Comparison of ENCODE assay signal across 1 cellular context in the genomic region with DNA sequence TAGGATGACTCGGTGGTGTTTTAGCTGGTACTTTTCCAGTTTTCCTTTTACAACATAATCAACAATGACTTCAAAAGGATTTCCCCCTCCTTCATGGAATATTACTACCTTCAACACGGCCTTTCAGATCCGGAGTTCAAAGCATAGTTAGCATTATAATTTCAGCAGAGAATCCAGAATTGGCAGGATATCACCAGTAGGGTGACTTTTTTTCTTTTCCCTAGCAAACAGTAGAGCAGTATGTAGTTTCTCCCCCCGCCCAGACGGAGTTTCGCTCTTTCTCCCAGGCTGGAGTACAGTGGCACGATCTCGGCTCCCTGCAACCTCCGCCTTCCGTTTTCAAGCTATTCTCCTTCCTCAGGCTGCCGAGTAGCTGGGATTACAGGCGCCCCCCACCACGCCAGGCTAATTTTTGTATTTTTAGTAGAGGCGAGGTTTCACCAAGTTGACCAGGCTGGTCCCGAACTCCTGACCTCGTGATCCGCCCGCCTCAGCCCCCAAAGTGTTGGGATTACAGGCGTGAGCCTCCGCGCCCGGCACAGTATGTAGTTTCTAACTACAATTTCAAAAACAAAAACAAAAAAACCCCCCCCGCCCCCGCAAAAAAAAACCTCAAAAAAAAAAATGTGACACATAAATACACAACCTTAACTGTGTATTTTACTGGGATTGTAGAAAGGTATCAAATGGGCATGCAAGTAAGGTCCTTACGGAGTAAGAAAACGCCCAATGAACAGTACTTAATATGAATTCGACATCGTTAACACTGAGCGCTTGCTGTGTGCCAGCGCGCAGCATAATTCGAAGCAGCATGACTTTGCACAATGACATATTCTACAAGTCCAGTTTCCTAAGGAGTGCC.
TF ChIP-seq lines count a peak whose summit lies in the region.

No MANE protein-coding gene starts in this region.

TF ChIP-seq in HepG2, 621 proteins besides CTCF, POLR2A, EP300 and RAD21 (continued from another document and continues in another):
- TF ChIP-seq ZBTB8A (CRISPR knock-in tag; IDR thresholded peaks at IDR 0.05; ENCODE audit: borderline replicate concordance, low read depth) = no peak; the same call in 1 of the 2 replicates
- TF ChIP-seq BCL6 (CRISPR knock-in tag; IDR thresholded peaks at IDR 0.05) = no peak
- TF ChIP-seq ZNF382 (CRISPR knock-in tag; IDR thresholded peaks at IDR 0.05; ENCODE audit: borderline replicate concordance) = no peak
- no peak; the same call in 1 of the 2 replicates for TF ChIP-seq HNF4A (CRISPR knock-in tag; IDR thresholded peaks at IDR 0.05)
- TF ChIP-seq ZNF75D (CRISPR knock-in tag; IDR thresholded peaks at IDR 0.05; ENCODE audit: borderline replicate concordance) = no peak
- peak; percentile 53; the same call in 1 of the 2 replicates for TF ChIP-seq PPARG (CRISPR knock-in tag; conservative IDR thresholded peaks at IDR 0.05)
- TF ChIP-seq ZSCAN25 (CRISPR knock-in tag; IDR thresholded peaks at IDR 0.05) = no peak
- TF ChIP-seq ZNF263 (CRISPR knock-in tag; IDR thresholded peaks at IDR 0.05) = no peak
- TF ChIP-seq ZNF354B (CRISPR knock-in tag; IDR thresholded peaks at IDR 0.05) = no peak
- TF ChIP-seq SCMH1 (CRISPR knock-in tag; IDR thresholded peaks at IDR 0.05; ENCODE audit: borderline replicate concordance) = no peak
- TF ChIP-seq ARNT2 (CRISPR knock-in tag; IDR thresholded peaks at IDR 0.05; ENCODE audit: low read depth) = no peak
- TF ChIP-seq, protein P1, sequence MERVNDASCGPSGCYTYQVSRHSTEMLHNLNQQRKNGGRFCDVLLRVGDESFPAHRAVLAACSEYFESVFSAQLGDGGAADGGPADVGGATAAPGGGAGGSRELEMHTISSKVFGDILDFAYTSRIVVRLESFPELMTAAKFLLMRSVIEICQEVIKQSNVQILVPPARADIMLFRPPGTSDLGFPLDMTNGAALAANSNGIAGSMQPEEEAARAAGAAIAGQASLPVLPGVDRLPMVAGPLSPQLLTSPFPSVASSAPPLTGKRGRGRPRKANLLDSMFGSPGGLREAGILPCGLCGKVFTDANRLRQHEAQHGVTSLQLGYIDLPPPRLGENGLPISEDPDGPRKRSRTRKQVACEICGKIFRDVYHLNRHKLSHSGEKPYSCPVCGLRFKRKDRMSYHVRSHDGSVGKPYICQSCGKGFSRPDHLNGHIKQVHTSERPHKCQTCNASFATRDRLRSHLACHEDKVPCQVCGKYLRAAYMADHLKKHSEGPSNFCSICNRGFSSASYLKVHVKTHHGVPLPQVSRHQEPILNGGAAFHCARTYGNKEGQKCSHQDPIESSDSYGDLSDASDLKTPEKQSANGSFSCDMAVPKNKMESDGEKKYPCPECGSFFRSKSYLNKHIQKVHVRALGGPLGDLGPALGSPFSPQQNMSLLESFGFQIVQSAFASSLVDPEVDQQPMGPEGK (CRISPR knock-in tag; IDR thresholded peaks at IDR 0.05) = peak; percentile 84
- 0 out of 2 replicates have a peak, but pooled peaks have one; percentile 35 for TF ChIP-seq MIER3 (CRISPR knock-in tag; IDR thresholded peaks at IDR 0.05; ENCODE audit: borderline replicate concordance)
- no peak for TF ChIP-seq ZNF335 (CRISPR knock-in tag; IDR thresholded peaks at IDR 0.05)
- TF ChIP-seq NRL (CRISPR knock-in tag; IDR thresholded peaks at IDR 0.05; ENCODE audit: borderline replicate concordance) = no peak
- TF ChIP-seq, protein P2, sequence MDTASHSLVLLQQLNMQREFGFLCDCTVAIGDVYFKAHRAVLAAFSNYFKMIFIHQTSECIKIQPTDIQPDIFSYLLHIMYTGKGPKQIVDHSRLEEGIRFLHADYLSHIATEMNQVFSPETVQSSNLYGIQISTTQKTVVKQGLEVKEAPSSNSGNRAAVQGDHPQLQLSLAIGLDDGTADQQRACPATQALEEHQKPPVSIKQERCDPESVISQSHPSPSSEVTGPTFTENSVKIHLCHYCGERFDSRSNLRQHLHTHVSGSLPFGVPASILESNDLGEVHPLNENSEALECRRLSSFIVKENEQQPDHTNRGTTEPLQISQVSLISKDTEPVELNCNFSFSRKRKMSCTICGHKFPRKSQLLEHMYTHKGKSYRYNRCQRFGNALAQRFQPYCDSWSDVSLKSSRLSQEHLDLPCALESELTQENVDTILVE (CRISPR knock-in tag; IDR thresholded peaks at IDR 0.05) = peak; percentile 73
- TF ChIP-seq, protein P3, sequence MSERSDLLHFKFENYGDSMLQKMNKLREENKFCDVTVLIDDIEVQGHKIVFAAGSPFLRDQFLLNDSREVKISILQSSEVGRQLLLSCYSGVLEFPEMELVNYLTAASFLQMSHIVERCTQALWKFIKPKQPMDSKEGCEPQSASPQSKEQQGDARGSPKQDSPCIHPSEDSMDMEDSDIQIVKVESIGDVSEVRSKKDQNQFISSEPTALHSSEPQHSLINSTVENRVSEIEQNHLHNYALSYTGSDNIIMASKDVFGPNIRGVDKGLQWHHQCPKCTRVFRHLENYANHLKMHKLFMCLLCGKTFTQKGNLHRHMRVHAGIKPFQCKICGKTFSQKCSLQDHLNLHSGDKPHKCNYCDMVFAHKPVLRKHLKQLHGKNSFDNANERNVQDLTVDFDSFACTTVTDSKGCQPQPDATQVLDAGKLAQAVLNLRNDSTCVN (CRISPR knock-in tag; IDR thresholded peaks at IDR 0.05; ENCODE audit: borderline replicate concordance) = no peak
- no peak for TF ChIP-seq GABPB1 (CRISPR knock-in tag; IDR thresholded peaks at IDR 0.05)
- TF ChIP-seq RBM39 (IDR thresholded peaks at IDR 0.05; ENCODE audit: low read depth, low read length, poor library complexity, severe bottlenecking) = no peak
- TF ChIP-seq ZFX (CRISPR knock-in tag; IDR thresholded peaks at IDR 0.05; ENCODE audit: low read depth) = 0 out of 2 replicates have a peak, but pooled peaks have one; percentile 4
- TF ChIP-seq, protein P4, sequence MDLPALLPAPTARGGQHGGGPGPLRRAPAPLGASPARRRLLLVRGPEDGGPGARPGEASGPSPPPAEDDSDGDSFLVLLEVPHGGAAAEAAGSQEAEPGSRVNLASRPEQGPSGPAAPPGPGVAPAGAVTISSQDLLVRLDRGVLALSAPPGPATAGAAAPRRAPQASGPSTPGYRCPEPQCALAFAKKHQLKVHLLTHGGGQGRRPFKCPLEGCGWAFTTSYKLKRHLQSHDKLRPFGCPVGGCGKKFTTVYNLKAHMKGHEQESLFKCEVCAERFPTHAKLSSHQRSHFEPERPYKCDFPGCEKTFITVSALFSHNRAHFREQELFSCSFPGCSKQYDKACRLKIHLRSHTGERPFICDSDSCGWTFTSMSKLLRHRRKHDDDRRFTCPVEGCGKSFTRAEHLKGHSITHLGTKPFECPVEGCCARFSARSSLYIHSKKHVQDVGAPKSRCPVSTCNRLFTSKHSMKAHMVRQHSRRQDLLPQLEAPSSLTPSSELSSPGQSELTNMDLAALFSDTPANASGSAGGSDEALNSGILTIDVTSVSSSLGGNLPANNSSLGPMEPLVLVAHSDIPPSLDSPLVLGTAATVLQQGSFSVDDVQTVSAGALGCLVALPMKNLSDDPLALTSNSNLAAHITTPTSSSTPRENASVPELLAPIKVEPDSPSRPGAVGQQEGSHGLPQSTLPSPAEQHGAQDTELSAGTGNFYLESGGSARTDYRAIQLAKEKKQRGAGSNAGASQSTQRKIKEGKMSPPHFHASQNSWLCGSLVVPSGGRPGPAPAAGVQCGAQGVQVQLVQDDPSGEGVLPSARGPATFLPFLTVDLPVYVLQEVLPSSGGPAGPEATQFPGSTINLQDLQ (CRISPR knock-in tag; IDR thresholded peaks at IDR 0.05) = no peak
- no peak for TF ChIP-seq SNAI1 (CRISPR knock-in tag; IDR thresholded peaks at IDR 0.05; ENCODE audit: borderline replicate concordance)
- TF ChIP-seq ZMYM4 (CRISPR knock-in tag; IDR thresholded peaks at IDR 0.05) = no peak
- no peak for TF ChIP-seq HES4 (CRISPR knock-in tag; IDR thresholded peaks at IDR 0.05; ENCODE audit: borderline replicate concordance)
- TF ChIP-seq, protein P5, sequence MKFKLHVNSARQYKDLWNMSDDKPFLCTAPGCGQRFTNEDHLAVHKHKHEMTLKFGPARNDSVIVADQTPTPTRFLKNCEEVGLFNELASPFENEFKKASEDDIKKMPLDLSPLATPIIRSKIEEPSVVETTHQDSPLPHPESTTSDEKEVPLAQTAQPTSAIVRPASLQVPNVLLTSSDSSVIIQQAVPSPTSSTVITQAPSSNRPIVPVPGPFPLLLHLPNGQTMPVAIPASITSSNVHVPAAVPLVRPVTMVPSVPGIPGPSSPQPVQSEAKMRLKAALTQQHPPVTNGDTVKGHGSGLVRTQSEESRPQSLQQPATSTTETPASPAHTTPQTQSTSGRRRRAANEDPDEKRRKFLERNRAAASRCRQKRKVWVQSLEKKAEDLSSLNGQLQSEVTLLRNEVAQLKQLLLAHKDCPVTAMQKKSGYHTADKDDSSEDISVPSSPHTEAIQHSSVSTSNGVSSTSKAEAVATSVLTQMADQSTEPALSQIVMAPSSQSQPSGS (CRISPR knock-in tag; IDR thresholded peaks at IDR 0.05) = no peak
- no peak for TF ChIP-seq ZNF558 (CRISPR knock-in tag; IDR thresholded peaks at IDR 0.05; ENCODE audit: borderline replicate concordance)
- TF ChIP-seq, protein P6, sequence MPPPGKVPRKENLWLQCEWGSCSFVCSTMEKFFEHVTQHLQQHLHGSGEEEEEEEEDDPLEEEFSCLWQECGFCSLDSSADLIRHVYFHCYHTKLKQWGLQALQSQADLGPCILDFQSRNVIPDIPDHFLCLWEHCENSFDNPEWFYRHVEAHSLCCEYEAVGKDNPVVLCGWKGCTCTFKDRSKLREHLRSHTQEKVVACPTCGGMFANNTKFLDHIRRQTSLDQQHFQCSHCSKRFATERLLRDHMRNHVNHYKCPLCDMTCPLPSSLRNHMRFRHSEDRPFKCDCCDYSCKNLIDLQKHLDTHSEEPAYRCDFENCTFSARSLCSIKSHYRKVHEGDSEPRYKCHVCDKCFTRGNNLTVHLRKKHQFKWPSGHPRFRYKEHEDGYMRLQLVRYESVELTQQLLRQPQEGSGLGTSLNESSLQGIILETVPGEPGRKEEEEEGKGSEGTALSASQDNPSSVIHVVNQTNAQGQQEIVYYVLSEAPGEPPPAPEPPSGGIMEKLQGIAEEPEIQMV (CRISPR knock-in tag; IDR thresholded peaks at IDR 0.05; ENCODE audit: low read depth) = no peak
- TF ChIP-seq ZKSCAN5 (CRISPR knock-in tag; IDR thresholded peaks at IDR 0.05) = no peak
- no peak for TF ChIP-seq MAFF (IDR thresholded peaks at IDR 0.05; ENCODE audit: low read depth, low read length)
- TF ChIP-seq RORA (CRISPR knock-in tag; IDR thresholded peaks at IDR 0.05) = no peak
- TF ChIP-seq PAX8 (CRISPR knock-in tag; IDR thresholded peaks at IDR 0.05; ENCODE audit: borderline replicate concordance) = no peak
- TF ChIP-seq FOXO1 (CRISPR knock-in tag; IDR thresholded peaks at IDR 0.05) = peak; percentile 15; the same call in 1 of the 2 replicates
- TF ChIP-seq, protein P7, sequence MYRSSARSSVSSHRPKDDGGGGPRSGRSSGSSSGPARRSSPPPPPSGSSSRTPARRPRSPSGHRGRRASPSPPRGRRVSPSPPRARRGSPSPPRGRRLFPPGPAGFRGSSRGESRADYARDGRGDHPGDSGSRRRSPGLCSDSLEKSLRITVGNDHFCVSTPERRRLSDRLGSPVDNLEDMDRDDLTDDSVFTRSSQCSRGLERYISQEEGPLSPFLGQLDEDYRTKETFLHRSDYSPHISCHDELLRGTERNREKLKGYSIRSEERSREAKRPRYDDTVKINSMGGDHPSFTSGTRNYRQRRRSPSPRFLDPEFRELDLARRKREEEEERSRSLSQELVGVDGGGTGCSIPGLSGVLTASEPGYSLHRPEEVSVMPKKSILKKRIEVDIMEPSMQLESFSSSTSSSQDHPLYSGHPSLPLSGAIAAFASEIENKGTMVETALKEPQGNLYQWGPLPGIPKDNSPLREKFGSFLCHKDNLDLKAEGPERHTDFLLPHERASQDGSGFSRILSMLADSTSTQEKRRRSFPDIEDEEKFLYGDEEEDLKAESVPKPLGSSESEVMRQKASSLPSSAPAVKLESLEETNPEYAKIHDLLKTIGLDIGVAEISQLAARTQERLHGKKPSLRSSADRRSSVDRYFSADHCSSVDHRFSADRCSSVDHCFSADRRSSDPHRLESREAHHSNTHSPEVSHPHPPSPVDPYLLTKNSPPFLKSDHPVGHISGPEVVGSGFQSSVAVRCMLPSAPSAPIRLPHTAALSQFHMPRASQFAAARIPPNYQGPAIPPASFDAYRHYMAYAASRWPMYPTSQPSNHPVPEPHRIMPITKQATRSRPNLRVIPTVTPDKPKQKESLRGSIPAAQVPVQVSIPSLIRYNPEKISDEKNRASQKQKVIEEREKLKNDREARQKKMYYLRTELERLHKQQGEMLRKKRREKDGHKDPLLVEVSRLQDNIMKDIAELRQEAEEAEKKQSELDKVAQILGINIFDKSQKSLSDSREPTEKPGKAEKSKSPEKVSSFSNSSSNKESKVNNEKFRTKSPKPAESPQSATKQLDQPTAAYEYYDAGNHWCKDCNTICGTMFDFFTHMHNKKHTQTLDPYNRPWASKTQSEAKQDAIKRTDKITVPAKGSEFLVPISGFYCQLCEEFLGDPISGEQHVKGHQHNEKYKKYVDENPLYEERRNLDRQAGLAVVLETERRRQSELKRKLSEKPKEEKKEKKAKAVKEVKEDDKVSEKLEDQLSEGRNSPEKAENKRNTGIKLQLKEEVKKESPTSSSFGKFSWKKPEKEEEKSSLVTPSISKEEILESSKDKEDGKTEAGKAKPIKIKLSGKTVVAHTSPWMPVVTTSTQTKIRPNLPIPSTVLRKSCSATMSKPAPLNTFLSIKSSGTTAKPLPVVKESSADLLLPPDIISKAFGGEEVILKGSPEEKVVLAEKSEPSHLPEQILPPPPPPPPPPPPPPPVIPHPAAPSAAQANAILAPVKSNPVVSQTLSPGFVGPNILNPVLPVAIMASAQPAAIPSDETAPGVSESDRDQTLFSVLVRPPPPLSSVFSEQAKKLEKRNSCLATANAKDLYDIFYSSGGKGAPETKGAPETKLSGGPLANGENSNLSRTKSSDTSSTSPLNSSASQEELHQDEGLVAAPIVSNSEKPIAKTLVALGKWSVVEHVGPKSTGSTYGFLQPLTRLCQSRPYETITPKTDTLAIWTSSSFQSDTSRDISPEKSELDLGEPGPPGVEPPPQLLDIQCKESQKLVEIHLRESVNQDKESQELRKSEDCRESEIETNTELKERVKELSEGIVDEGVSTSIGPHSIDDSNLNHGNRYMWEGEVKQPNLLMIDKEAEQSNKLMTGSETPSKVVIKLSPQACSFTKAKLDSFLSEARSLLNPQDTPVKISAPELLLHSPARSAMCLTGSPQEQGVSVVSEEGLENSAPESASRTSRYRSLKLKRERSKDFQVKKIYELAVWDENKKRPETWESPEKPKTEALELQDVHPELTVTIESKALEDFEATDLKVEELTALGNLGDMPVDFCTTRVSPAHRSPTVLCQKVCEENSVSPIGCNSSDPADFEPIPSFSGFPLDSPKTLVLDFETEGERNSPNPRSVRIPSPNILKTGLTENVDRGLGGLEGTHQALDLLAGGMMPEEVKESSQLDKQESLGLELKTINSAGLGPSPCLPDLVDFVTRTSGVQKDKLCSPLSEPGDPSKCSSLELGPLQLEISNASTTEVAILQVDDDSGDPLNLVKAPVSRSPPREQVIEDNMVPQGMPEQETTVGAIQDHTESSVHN (CRISPR knock-in tag; IDR thresholded peaks at IDR 0.05) = no peak
- no peak for TF ChIP-seq CHCHD3 (CRISPR knock-in tag; IDR thresholded peaks at IDR 0.05)
- TF ChIP-seq ZZZ3 (CRISPR knock-in tag; IDR thresholded peaks at IDR 0.05; ENCODE audit: borderline replicate concordance) = no peak
- TF ChIP-seq, protein P8, sequence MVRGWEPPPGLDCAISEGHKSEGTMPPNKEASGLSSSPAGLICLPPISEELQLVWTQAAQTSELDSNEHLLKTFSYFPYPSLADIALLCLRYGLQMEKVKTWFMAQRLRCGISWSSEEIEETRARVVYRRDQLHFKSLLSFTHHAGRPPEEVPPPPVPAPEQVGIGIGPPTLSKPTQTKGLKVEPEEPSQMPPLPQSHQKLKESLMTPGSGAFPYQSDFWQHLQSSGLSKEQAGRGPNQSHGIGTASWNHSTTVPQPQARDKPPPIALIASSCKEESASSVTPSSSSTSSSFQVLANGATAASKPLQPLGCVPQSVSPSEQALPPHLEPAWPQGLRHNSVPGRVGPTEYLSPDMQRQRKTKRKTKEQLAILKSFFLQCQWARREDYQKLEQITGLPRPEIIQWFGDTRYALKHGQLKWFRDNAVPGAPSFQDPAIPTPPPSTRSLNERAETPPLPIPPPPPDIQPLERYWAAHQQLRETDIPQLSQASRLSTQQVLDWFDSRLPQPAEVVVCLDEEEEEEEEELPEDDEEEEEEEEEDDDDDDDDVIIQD (CRISPR knock-in tag; IDR thresholded peaks at IDR 0.05; ENCODE audit: low read depth) = no peak; the same call in 1 of the 2 replicates
- TF ChIP-seq ZNF136 (CRISPR knock-in tag; IDR thresholded peaks at IDR 0.05; ENCODE audit: low read depth) = no peak
